8 cellular contexts compared by ENCODE assay signal in genomic region chr17:42681976-42682375, GRCh38. TPM values are rescaled to one million over a fixed set of nuclear protein-coding genes. Genes with fewer than 3 reads are reported as not detected.
DNase-seq lines count a peak whose midpoint lies in the region; ATAC-seq, FAIRE-seq and TF ChIP-seq lines count a peak whose summit lies in the region.

No MANE protein-coding gene starts in this region.

- H3K27me3 ChIP-seq in breast epithelium = no peaks in the 10 kb centered on the region
- H3K27me3 ChIP-seq in mucosa of stomach (ENCODE audit: control insufficient read depth, insufficient read depth, low read length) = peaks cover 21% of the 10 kb centered on the region

- no peaks in the 10 kb centered on the region for H3K9me3 Mint-ChIP-seq in HFFc6

- H3K4me1 Mint-ChIP-seq in HFFc6 (ENCODE audit: low read depth) = peaks cover 52% of the 10 kb centered on the region

- no peaks in the 10 kb centered on the region for H3K9me3 ChIP-seq in A549
- H3K9me3 ChIP-seq in breast epithelium = no peaks in the 10 kb centered on the region
- no peaks in the 10 kb centered on the region for H3K9me3 ChIP-seq in mucosa of stomach (ENCODE audit: control insufficient read depth, low read length)

- H3K4me1 ChIP-seq in A549 = peaks cover 34% of the 10 kb centered on the region
- H3K4me1 ChIP-seq in breast epithelium = peaks cover 5 to 25% of the 10 kb centered on the region in 2 donors
- H3K4me1 ChIP-seq in mucosa of stomach (ENCODE audit: control insufficient read depth, insufficient read depth, low read length) = peaks cover 53% of the 10 kb centered on the region

- CTCF ChIA-PET in A549 (lab: Yijun Ruan, JAX) = interaction anchor here (4.4 kb wide), 1 partner anchor 103 kb away, joined by 44 read pairs; the partner anchor contains the start of gene PSMC3IP

- TF ChIP-seq EP300 in A549 (IDR thresholded peaks at IDR 0.05) = no peak

- peaks cover 17% of the 10 kb centered on the region for H3K36me3 Mint-ChIP-seq in HFFc6 (ENCODE audit: low read depth)

- no peak for FAIRE-seq in A549 (lab: Jason Lieb, UNC)

- peak overlapping the region; percentile 94 for H3K27ac Mint-ChIP-seq in HFFc6

- TF ChIP-seq CTCF in A549 (IDR thresholded peaks at IDR 0.05) (no peak), HFFc6 (IDR thresholded peaks at IDR 0.05) (no peak), breast epithelium (IDR thresholded peaks at IDR 0.05) (no peak)

- H3K27ac ChIP-seq in A549 (peak overlapping the region; percentile 62 to 80), breast epithelium (peak overlapping the region; percentile 42 to 78)

- H3K9ac ChIP-seq in mucosa of stomach (ENCODE audit: low read length) = no peak overlapping the region

- peak overlapping the region; percentile 50 for H3K4me2 ChIP-seq in A549

- WGBS in A549 (ENCODE audit: missing lambda C conversion rate) = 63% methylated on average over 5 of the region's 5 CpGs

- TF ChIP-seq RAD21 in A549 (conservative IDR thresholded peaks at IDR 0.05 in 1 of 2, IDR thresholded peaks at IDR 0.05 in 1 of 2) = no peak

- intact Hi-C loops in breast epithelium (cut with DNase I; ENCODE audit: low total_unique reads) = no loop called here

- ATAC-seq in A549 (no peak), GM18867 (IDR thresholded peaks at IDR 0.05; ENCODE audit: unreplicated experiment) (no peak), HG03108 (IDR thresholded peaks at IDR 0.05; ENCODE audit: unreplicated experiment) (no peak)

- no peaks in the 10 kb centered on the region for H3K36me3 ChIP-seq in breast epithelium
- no peaks in the 10 kb centered on the region for H3K36me3 ChIP-seq in mucosa of stomach (ENCODE audit: control insufficient read depth, insufficient read depth, low read length)

- POLR2A ChIA-PET in A549 (lab: Yijun Ruan, JAX) = no interaction called here

- peaks cover 8% of the 10 kb centered on the region for H3K27me3 Mint-ChIP-seq in HFFc6 (ENCODE audit: insufficient read depth)

- H3K4me3 ChIP-seq in A549 (peak overlapping the region; percentile 47), breast epithelium (peak overlapping the region; percentile 47 to 73 (median 48)), mucosa of stomach (ENCODE audit: low read length) (peak overlapping the region; percentile 14)

- no peak for DNase-seq in A549 (ENCODE audit: low read depth in 1 of 2, low spot score in 1 of 2)
- no peak for DNase-seq in HFFc6
- DNase-seq in breast epithelium (ENCODE audit: low spot score in 2 of 2) = no peak
- no peak for DNase-seq in NCI-H2029 treated with DMSO at 0.1 percent for 48 hours (lab: John Stamatoyannopoulos, UW)
- DNase-seq in AG08396 (ENCODE audit: low spot score) = no peak

- peak overlapping the region; percentile 94 for H3K4me3 Mint-ChIP-seq in HFFc6

- TF ChIP-seq POLR2A in A549 (IDR thresholded peaks at IDR 0.05; ENCODE audit: low read length) = no peak
- no peak for TF ChIP-seq POLR2A in breast epithelium (IDR thresholded peaks at IDR 0.05)

TF ChIP-seq in A549, 52 proteins besides CTCF, POLR2A, EP300 and RAD21:
- TF ChIP-seq NR3C1 (IDR thresholded peaks at IDR 0.05) = no peak
- TF ChIP-seq KDM1A (IDR thresholded peaks at IDR 0.05; ENCODE audit: low read depth) = peak; percentile 88
- peak; percentile 72; the same call in 1 of the 2 replicates for TF ChIP-seq RCOR1 (IDR thresholded peaks at IDR 0.05; ENCODE audit: low read depth, low read length)
- peak; percentile 25 to 33; a peak in 1 of 5 replicates for TF ChIP-seq JUN (IDR thresholded peaks at IDR 0.05)
- TF ChIP-seq HDAC2 (IDR thresholded peaks at IDR 0.05) = peak; percentile 55; the same call in 1 of the 2 replicates
- peak; percentile 88 for TF ChIP-seq ZFP36 (IDR thresholded peaks at IDR 0.05; ENCODE audit: borderline replicate concordance, partially characterized antibody)

RNA-seq across cellular contexts. Expression of gene CCR10, which starts 0.3 kb away (rescaled TPM):
- polyA plus RNA-seq in A549 (2011; rRNA removed) = 0.19 and 0.23 TPM in 2 replicates
- 0.63 and 0.93 TPM in 2 replicates for polyA plus RNA-seq in A549 (2012; cell fraction: cytosol; rRNA removed)
- polyA plus RNA-seq in A549 (2012; cell fraction: nucleus; rRNA removed) = 2.0 and 3.4 TPM in 2 replicates
- polyA plus RNA-seq in A549 (2017; fragmentation: RNase III; extraction: RNeasy Plus Mini Kit Qiagen cat#74134 plus additional on column Dnase treatment) = 0.59 to 0.73 TPM (median 0.66 TPM) in 3 replicates
- polyA minus RNA-seq in A549 (2011; rRNA and poly(A)+ RNA removed) = 0.37 TPM in 1 of 2 replicates, not detected in the other
- 1 to 10 TPM; 1.7 to 2.9 (median 2.2) TPM for total RNA-seq in HFFc6 (2021; fragmentation: NEBNext Ultra II Directional; extraction: Animal tissue kit (Norgen Biotek cat#: 25700))
- 1 to 10 TPM; 1.6 to 4.6 (median 1.9) TPM for total RNA-seq in breast epithelium

RNA-seq across cellular contexts. Expression of gene CNTNAP1, which starts 0.4 kb away (rescaled TPM):
- polyA plus RNA-seq in A549 (2011; rRNA removed) = 8.2 and 8.8 TPM in 2 replicates
- polyA plus RNA-seq in A549 (2012; cell fraction: cytosol; rRNA removed) = 8.7 and 9.5 TPM in 2 replicates
- polyA plus RNA-seq in A549 (2012; cell fraction: nucleus; rRNA removed) = 55.8 and 61.8 TPM in 2 replicates
- 6.3 to 7.1 TPM (median 7.1 TPM) in 3 replicates for polyA plus RNA-seq in A549 (2017; fragmentation: RNase III; extraction: RNeasy Plus Mini Kit Qiagen cat#74134 plus additional on column Dnase treatment)
- 6.1 and 7.4 TPM in 2 replicates for polyA minus RNA-seq in A549 (2011; rRNA and poly(A)+ RNA removed)
- total RNA-seq in HFFc6 (2021; fragmentation: NEBNext Ultra II Directional; extraction: Animal tissue kit (Norgen Biotek cat#: 25700)) = 10 to 100 TPM; 26.0 to 43.7 (median 37.7) TPM
- 1 to 10 TPM; 1.8 to 4.9 (median 3.7) TPM for total RNA-seq in breast epithelium

RNA-seq across cellular contexts. Expression of gene PLEKHH3, which starts 5.2 kb away (rescaled TPM):
- polyA plus RNA-seq in A549 (2011; rRNA removed) = 5.3 and 5.5 TPM in 2 replicates
- 13.8 and 18.8 TPM in 2 replicates for polyA plus RNA-seq in A549 (2012; cell fraction: cytosol; rRNA removed)
- polyA plus RNA-seq in A549 (2012; cell fraction: nucleus; rRNA removed) = 31.7 and 42.1 TPM in 2 replicates
- polyA plus RNA-seq in A549 (2017; fragmentation: RNase III; extraction: RNeasy Plus Mini Kit Qiagen cat#74134 plus additional on column Dnase treatment) = 12.3 to 15.5 TPM (median 14.0 TPM) in 3 replicates
- 2.3 and 2.5 TPM in 2 replicates for polyA minus RNA-seq in A549 (2011; rRNA and poly(A)+ RNA removed)
- 10 to 100 TPM; 16.4 to 22.4 (median 19.1) TPM for total RNA-seq in HFFc6 (2021; fragmentation: NEBNext Ultra II Directional; extraction: Animal tissue kit (Norgen Biotek cat#: 25700))
- total RNA-seq in breast epithelium = 10 to 100 TPM; 15.4 to 32.2 (median 24.6) TPM

RNA-seq across cellular contexts. Expression of gene TUBG2, which starts 22.9 kb away (rescaled TPM):
- polyA plus RNA-seq in A549 (2011; rRNA removed) (14.9 and 18.6 TPM in 2 replicates), A549 (2017; fragmentation: RNase III; extraction: RNeasy Plus Mini Kit Qiagen cat#74134 plus additional on column Dnase treatment) (27.1 to 36.1 TPM (median 30.6 TPM) in 3 replicates)
- 28.3 and 31.4 TPM in 2 replicates for polyA plus RNA-seq in A549 (2012; cell fraction: cytosol; rRNA removed)
- polyA plus RNA-seq in A549 (2012; cell fraction: nucleus; rRNA removed) = 136 and 148 TPM in 2 replicates
- polyA minus RNA-seq in A549 (2011; rRNA and poly(A)+ RNA removed) = 8.6 and 13.8 TPM in 2 replicates
- 10 to 100 TPM; 15.2 to 17.3 (median 16.9) TPM for total RNA-seq in HFFc6 (2021; fragmentation: NEBNext Ultra II Directional; extraction: Animal tissue kit (Norgen Biotek cat#: 25700))
- total RNA-seq in breast epithelium = 10 to 100 TPM; 19.2 to 27.9 (median 26.1) TPM

Comparison
In these comparisons a context has a peak if more than half of its experiments do, and no peak if none do; other contexts are left out.
1. RNA of gene CNTNAP1, which starts 0.4 kb away (total RNA-seq): 26.0 to 43.7 TPM in HFFc6; 1.8 to 4.9 TPM in breast epithelium; every median in the first group is over 4 times any median in the second.
2. Peak in every context shown above with its lines, with median percentiles within 50 percentile points of each other: H3K4me3 ChIP-seq.